In genomic region chr6:28212510-28213212, GRCh38 we compare ENCODE assay signal across 8 cellular contexts. TPM values are rescaled to one million over a fixed set of nuclear protein-coding genes. Genes with fewer than 3 reads are reported as not detected.
DNase-seq lines count a peak whose midpoint lies in the region; ATAC-seq and TF ChIP-seq lines count a peak whose summit lies in the region.

No MANE protein-coding gene starts in this region.

- peak overlapping the region; percentile 53 for H3K9ac ChIP-seq in trophoblast cell (ENCODE audit: low read length)

- no peak overlapping the region for H3K4ac ChIP-seq in trophoblast cell (ENCODE audit: low read depth, low read length)

- no CpG with 5 or more reads among the region's 21 CpGs for WGBS in trophoblast cell (ENCODE audit: extremely low coverage, insufficient coverage, insufficient read length)

- H2AK5ac ChIP-seq in trophoblast cell (ENCODE audit: low read length): no peak overlapping the region

- POLR2A ChIA-PET in activated CD4-positive, alpha-beta memory T cell treated with anti-CD3 and anti-CD28 coated beads, Interleukin-2, amount 10 ng/mL, durations not matched to agents 7 days and 5 days (lab: Charles Lee): no interaction called here

- no peak overlapping the region for H4K91ac ChIP-seq in trophoblast cell (ENCODE audit: low read depth, low read length)

- no peaks in the 10 kb centered on the region for H3K79me2 ChIP-seq in trophoblast cell (ENCODE audit: control insufficient read depth, insufficient read depth, low read length, poor library complexity)

- no peak overlapping the region for H3K27ac Mint-ChIP-seq in activated CD4-positive, alpha-beta memory T cell treated with anti-CD3 and anti-CD28 coated beads, Interleukin-2, amount 10 ng/mL, durations not matched to agents 7 days and 5 days

- no peaks in the 10 kb centered on the region for H3K36me3 ChIP-seq in trophoblast cell (ENCODE audit: control insufficient read depth in 1 of 2, insufficient read depth in 2 of 2, low read length in 2 of 2)

- TF ChIP-seq CTCF in GM12864 (IDR thresholded peaks at IDR 0.05; ENCODE audit: low read depth, low read length, missing control alignments): peak; percentile 9
- TF ChIP-seq CTCF in fibroblast of pulmonary artery (IDR thresholded peaks at IDR 0.05; ENCODE audit: low read length, missing control alignments): no peak

- H2BK120ac ChIP-seq in trophoblast cell (ENCODE audit: insufficient read depth, low read length, poor library complexity): no peak overlapping the region

- H3K27me3 Mint-ChIP-seq in activated CD4-positive, alpha-beta memory T cell treated with anti-CD3 and anti-CD28 coated beads, Interleukin-2, amount 10 ng/mL, durations not matched to agents 7 days and 5 days: peaks cover 80% of the 10 kb centered on the region

- H3K4me1 ChIP-seq in trophoblast cell (ENCODE audit: control insufficient read depth in 1 of 2, insufficient read depth in 2 of 2, low read length in 2 of 2): peaks cover 5 to 6% of the 10 kb centered on the region in 2 experiments

- H3K27ac ChIP-seq in trophoblast cell (ENCODE audit: low read depth, low read length): no peak overlapping the region

- H3K36me3 Mint-ChIP-seq in activated CD4-positive, alpha-beta memory T cell treated with anti-CD3 and anti-CD28 coated beads, Interleukin-2, amount 10 ng/mL, durations not matched to agents 7 days and 5 days (ENCODE audit: low read depth): peaks cover 14% of the 10 kb centered on the region

- no peak overlapping the region for H4K12ac ChIP-seq in trophoblast cell (ENCODE audit: low read depth, low read length)

- H3K9me3 ChIP-seq in trophoblast cell (ENCODE audit: insufficient read depth, low read depth, low read length): peaks cover 5% of the 10 kb centered on the region

- no peak overlapping the region for H2BK12ac ChIP-seq in trophoblast cell (ENCODE audit: low read length)

- H3K79me1 ChIP-seq in trophoblast cell (ENCODE audit: low read length): no peaks in the 10 kb centered on the region

- peak; percentile 41 for DNase-seq in 8988T
- peak; percentile 66 for DNase-seq in GM12864 (ENCODE audit: low read depth)
- peak; percentile 78 for DNase-seq in NCI-H2227 treated with DMSO at 0.1 percent for 48 hours (lab: John Stamatoyannopoulos, UW)
- peak; percentile 42 for DNase-seq in activated CD4-positive, alpha-beta memory T cell treated with anti-CD3 and anti-CD28 coated beads, Interleukin-2, amount 10 ng/mL, durations not matched to agents 7 days and 5 days
- peak; percentile 75 for DNase-seq in fibroblast of pulmonary artery (ENCODE audit: low read depth)
- peak; percentile 35 to 67 for DNase-seq in trophoblast cell
- DNase-seq in HuH-7 (ENCODE audit: low spot score): no peak

- peaks cover 14% of the 10 kb centered on the region for H3K27me3 ChIP-seq in trophoblast cell (ENCODE audit: insufficient read depth, low read length)

- H3K9me3 Mint-ChIP-seq in activated CD4-positive, alpha-beta memory T cell treated with anti-CD3 and anti-CD28 coated beads, Interleukin-2, amount 10 ng/mL, durations not matched to agents 7 days and 5 days: peaks cover 2% of the 10 kb centered on the region

- CTCF ChIA-PET in activated CD4-positive, alpha-beta memory T cell treated with anti-CD3 and anti-CD28 coated beads, Interleukin-2, amount 10 ng/mL, durations not matched to agents 7 days and 5 days (lab: Charles Lee): no interaction called here

- H3K4me3 ChIP-seq in GM12864 (ENCODE audit: low read depth, low read length) (peak overlapping the region; percentile 63), fibroblast of pulmonary artery (replicated peaks; ENCODE audit: low read depth, low read length) (peak overlapping the region; percentile 53), trophoblast cell (ENCODE audit: low read depth, low read length) (no peak overlapping the region)

- H3K4me3 Mint-ChIP-seq in activated CD4-positive, alpha-beta memory T cell treated with anti-CD3 and anti-CD28 coated beads, Interleukin-2, amount 10 ng/mL, durations not matched to agents 7 days and 5 days: peak overlapping the region; percentile 55

- peak overlapping the region; percentile 72 for H3K4me2 ChIP-seq in trophoblast cell (ENCODE audit: low read length)

- H3K14ac ChIP-seq in trophoblast cell (ENCODE audit: low read length): no peak overlapping the region

- H2AFZ ChIP-seq in trophoblast cell (ENCODE audit: insufficient read depth, low read length, poor library complexity): no peak overlapping the region

- H3K23ac ChIP-seq in trophoblast cell (ENCODE audit: low read length): no peak overlapping the region

- H3K4me1 Mint-ChIP-seq in activated CD4-positive, alpha-beta memory T cell treated with anti-CD3 and anti-CD28 coated beads, Interleukin-2, amount 10 ng/mL, durations not matched to agents 7 days and 5 days: peaks cover 34% of the 10 kb centered on the region

- no peak overlapping the region for H3K18ac ChIP-seq in trophoblast cell (ENCODE audit: low read length)

- ATAC-seq in HG02981 (IDR thresholded peaks at IDR 0.05; ENCODE audit: unreplicated experiment): peak; percentile 62

- H4K8ac ChIP-seq in trophoblast cell (ENCODE audit: low read depth, low read length): no peak overlapping the region

- H2BK5ac ChIP-seq in trophoblast cell (ENCODE audit: low read depth, low read length, poor library complexity): no peak overlapping the region

RNA-seq across cellular contexts. Expression of gene ZSCAN9, which starts 12.4 kb away (rescaled TPM):
- total RNA-seq in activated CD4-positive, alpha-beta memory T cell treated with anti-CD3 and anti-CD28 coated beads, Interleukin-2, amount 10 ng/mL, durations not matched to agents 7 days and 5 days: 1 to 10 TPM; 4.9 to 5.6 TPM
- polyA plus RNA-seq in trophoblast cell (2013): 10.4 and 11.2 TPM in 2 replicates

RNA-seq across cellular contexts. Expression of gene ZKSCAN4, which starts 39.4 kb away (rescaled TPM):
- total RNA-seq in activated CD4-positive, alpha-beta memory T cell treated with anti-CD3 and anti-CD28 coated beads, Interleukin-2, amount 10 ng/mL, durations not matched to agents 7 days and 5 days: 1 to 10 TPM; 6.3 to 6.6 TPM
- 2.2 and 2.3 TPM in 2 replicates for polyA plus RNA-seq in trophoblast cell (2013)

RNA-seq across cellular contexts. Expression of gene NKAPL, which starts 46.4 kb away (rescaled TPM):
- total RNA-seq in activated CD4-positive, alpha-beta memory T cell treated with anti-CD3 and anti-CD28 coated beads, Interleukin-2, amount 10 ng/mL, durations not matched to agents 7 days and 5 days: not detected
- not detected in 2 replicates for polyA plus RNA-seq in trophoblast cell (2013)

RNA-seq across cellular contexts. Expression of gene ZSCAN26, which starts 54.3 kb away (rescaled TPM):
- 10 to 100 TPM in 1 of 2 experiments, 1 to 10 TPM in 1; 9.9 to 10.2 TPM for total RNA-seq in activated CD4-positive, alpha-beta memory T cell treated with anti-CD3 and anti-CD28 coated beads, Interleukin-2, amount 10 ng/mL, durations not matched to agents 7 days and 5 days
- polyA plus RNA-seq in trophoblast cell (2013): 6.9 and 7.0 TPM in 2 replicates
